Comparison of ENCODE assay signal across 22 cellular contexts in genomic region chr10:96414303-96414702, GRCh38. TPM values are rescaled to one million over a fixed set of nuclear protein-coding genes. Genes with fewer than 3 reads are reported as not detected.
DNase-seq lines count a peak whose midpoint lies in the region; ATAC-seq and TF ChIP-seq lines count a peak whose summit lies in the region.
"Had no signal": no experiment of that assay in that cellular context is flagged by ENCODE, and none has a peak within 500 bp of the region (broad histone marks: within the 10 kb centered on the region; RNA-seq: fewer than 3 reads in every experiment).

No MANE protein-coding gene starts in this region.

- H3K27ac ChIP-seq in lung (ENCODE audit: low read depth in 1 of 2, low read length in 1 of 2), result no peak overlapping the region
- H3K27ac ChIP-seq in vagina, result no peak overlapping the region
- H3K27ac ChIP-seq: BLaER1 had no signal

- no peaks in the 10 kb centered on the region for H3K27me3 ChIP-seq in lung (ENCODE audit: control insufficient read depth, insufficient read depth)
- no peaks in the 10 kb centered on the region for H3K27me3 ChIP-seq in vagina
- H3K27me3 ChIP-seq: BLaER1 had no signal

- intact Hi-C loops in cardiac septum (cut with DNase I), result no loop called here
- intact Hi-C loops in left cardiac atrium (cut with DNase I), result no loop called here
- intact Hi-C loops in vagina (cut with DNase I), result no loop called here

- H3K36me3 ChIP-seq in lung (ENCODE audit: control insufficient read depth in 2 of 2, insufficient read depth in 2 of 2, low read length in 2 of 2) (no peaks in the 10 kb centered on the region), vagina (no peaks in the 10 kb centered on the region)
- H3K36me3 ChIP-seq: BLaER1 had no signal

- peaks cover 0 to 2% of the 10 kb centered on the region in 2 donors for H3K4me1 ChIP-seq in lung (ENCODE audit: control insufficient read depth in 2 of 2, insufficient read depth in 2 of 2, low read length in 2 of 2)
- peaks cover 16% of the 10 kb centered on the region for H3K4me1 ChIP-seq in vagina

- H3K4me3 ChIP-seq in lung (no peak overlapping the region), vagina (no peak overlapping the region)
- H3K4me3 ChIP-seq: BLaER1 had no signal

- TF ChIP-seq CTCF in lung (IDR thresholded peaks at IDR 0.05; ENCODE audit: control extremely low read depth, extremely low read depth), result no peak
- TF ChIP-seq CTCF in vagina (IDR thresholded peaks at IDR 0.05), result no peak

- DNase-seq in NCI-H524 (lab: John Stamatoyannopoulos, UW), result peak; percentile 2 to 51
- no peak for DNase-seq in NCI-H524 treated with DMSO at 0.1 percent for 48 hours (lab: John Stamatoyannopoulos, UW)
- peak; percentile 65 for DNase-seq in cardiac septum (ENCODE audit: low spot score)
- no peak for DNase-seq in left cardiac atrium
- DNase-seq in lung (ENCODE audit: low spot score), result peak; percentile 27
- peak; percentile 70 to 72 for DNase-seq in vagina (ENCODE audit: extremely low spot score in 2 of 2)
- DNase-seq in Kasumi-1 (lab: John Stamatoyannopoulos, UW), result no peak
- DNase-seq: 8988T; Calu3; CD4-positive, alpha-beta memory T cell; DMS79 treated with DMSO at 0.1 percent for 48 hours; GF-D8; GOT3; H7; HFFc6 had no signal

- WGBS in lung, 2 donors, result 87 to 89% methylated on average over 5 of the region's 5 CpGs

- no peak for ATAC-seq in left cardiac atrium
- ATAC-seq in lung (ENCODE audit: insufficient read depth, low FRiP score), result no peak
- no peak for ATAC-seq in HG03469 (IDR thresholded peaks at IDR 0.05; ENCODE audit: unreplicated experiment)
- ATAC-seq: HCT116 had no signal

- TF ChIP-seq POLR2A in vagina (IDR thresholded peaks at IDR 0.05), result no peak

- peaks cover 0 to 2% of the 10 kb centered on the region in 2 donors for H3K9me3 ChIP-seq in lung (ENCODE audit: control insufficient read depth in 2 of 2, insufficient read depth in 1 of 2, low read length in 1 of 2)
- H3K9me3 ChIP-seq in vagina, result no peaks in the 10 kb centered on the region
- H3K9me3 ChIP-seq: BLaER1 had no signal

RNA-seq across cellular contexts. Expression of gene OPALIN, which starts 55.5 kb away (rescaled TPM):
- total RNA-seq in cardiac septum (not detected), left cardiac atrium (not detected), lung (not detected), vagina (not detected)
- polyA plus RNA-seq in lung, result not detected
- total RNA-seq: A673; Calu3; CD4-positive, alpha-beta memory T cell; H7; HFFc6; HT-29 had no signal
- polyA plus RNA-seq: AG04450; CD14-positive monocyte; CD4-positive, alpha-beta memory T cell had no signal

Comparison
In these comparisons a context has a peak if more than half of its experiments do, and no peak if none do; other contexts are left out.
1. DNase-seq: peak in NCI-H524 (2 of 2), cardiac septum (single experiment), lung (single experiment) and vagina (2 of 2); none in NCI-H524 treated with DMSO at 0.1 percent for 48 hours (single experiment), left cardiac atrium (single experiment) and Kasumi-1 (0 of 2).